ENCODE assay signal across 12 cellular contexts in the genomic region with DNA sequence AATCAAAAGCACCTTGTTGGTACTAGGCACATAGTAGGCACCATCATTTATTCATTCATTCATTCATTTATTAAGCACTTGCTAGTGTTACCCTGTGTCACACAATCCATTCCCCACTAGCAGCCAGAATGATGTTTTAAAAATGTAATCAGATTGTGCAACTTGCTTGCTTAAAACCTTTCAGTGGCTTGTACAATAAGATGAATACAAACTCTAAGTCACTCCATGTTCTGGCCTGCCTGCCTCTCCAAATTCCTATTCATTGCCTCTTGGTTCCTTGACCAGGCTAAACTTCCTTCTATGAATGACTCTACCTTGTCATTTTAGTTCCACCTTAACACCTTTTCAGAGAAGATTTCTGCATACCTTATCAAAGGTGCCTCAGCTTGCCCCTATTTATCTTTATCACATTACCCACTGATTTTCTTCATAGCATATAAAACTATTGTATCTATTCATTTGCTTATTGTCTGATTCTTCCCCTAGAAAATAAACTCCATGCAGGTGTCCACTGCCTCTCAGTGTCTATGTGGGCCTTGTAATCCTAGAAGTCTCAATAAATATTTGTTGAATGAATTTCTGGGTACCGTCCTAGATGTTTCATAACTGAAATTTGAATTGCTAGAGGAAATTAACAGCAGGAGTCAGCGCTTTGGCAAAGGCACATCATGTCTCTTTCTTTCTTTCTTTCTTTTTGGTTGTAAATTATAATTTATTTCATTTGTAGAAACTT.
A peak's percentile ranks its signal among the peaks of the same experiment; 100 is the strongest.
DNase-seq lines count a peak whose midpoint lies in the region; ATAC-seq, FAIRE-seq and TF ChIP-seq lines count a peak whose summit lies in the region.
"Had no signal": no experiment of that assay in that cellular context is flagged by ENCODE, and none has a peak within 500 bp of the region (broad histone marks: within the 10 kb centered on the region; RNA-seq: fewer than 3 reads in every experiment).

No MANE protein-coding gene starts in this region.

- no peak overlapping the region for H3K9ac ChIP-seq in HepG2 (ENCODE audit: insufficient read depth, low read depth, low read length)

- BruUV-seq in HepG2 (replicated peaks; lab: Mats Ljungman, UMichigan): no TSS peak

- H3K4me2 ChIP-seq in HepG2 (ENCODE audit: low read depth, low read length): peak overlapping the region; percentile 14; the same call in 1 of the 2 replicates

- intact Hi-C loops in HepG2 (cut with micrococcal nuclease; ENCODE audit: unreplicated experiment): loop anchor here (1.0 to 2.0 kb wide), 4 partner anchors 143 to 467 kb away; no protein-coding TSS in a partner anchor
- intact Hi-C loops in right lobe of liver (cut with DNase I): loop anchor here (10.0 kb wide), 1 partner anchor 469 kb away; no protein-coding TSS in a partner anchor
- intact Hi-C loops in body of pancreas (cut with DNase I): loop anchor here (5.0 to 10.0 kb wide), 2 partner anchors 129 to 466 kb away; no protein-coding TSS in a partner anchor
- intact Hi-C loops in lower lobe of right lung (cut with DNase I): loop anchor here (10.0 kb wide), 1 partner anchor 469 kb away; no protein-coding TSS in a partner anchor

- in situ Hi-C loops in HepG2 (cut with HindIII; ENCODE audit: extremely low pct_ligation_motif_present, low pct_unique_long_range_greater_than_20kb): no loop called here

- no peaks in the 10 kb centered on the region for H3K79me2 ChIP-seq in HepG2 (ENCODE audit: insufficient read depth, low read length)

- no peak overlapping the region for H2AFZ ChIP-seq in HepG2 (ENCODE audit: low read length)

- DNase-seq in HepG2 (ENCODE audit: low spot score) (no peak), right lobe of liver (no peak), body of pancreas (no peak), lower lobe of right lung (no peak), NCI-H82 (lab: John Stamatoyannopoulos, UW) (no peak), D721Med (ENCODE audit: insufficient read length, low spot score) (no peak), erythroblast (lab: John Stamatoyannopoulos, UW) (no peak)
- DNase-seq: BE2C; stimulated activated CD4-positive, alpha-beta T cell treated with anti-CD3 and anti-CD28 coated beads, Interleukin-4, amount 100 ng/mL, for 1 hour; stimulated activated naive B cell treated with anti-CD40 and anti-IgM and Interleukin-4, amounts not matched to agents 10 μg/mL and 1 μg/mL and 100 μg/mL, for 72 hours had no signal

- no peak for TF ChIP-seq EP300 in HepG2 (IDR thresholded peaks at IDR 0.05; ENCODE audit: low read depth in 2 of 2, low read length in 2 of 2)
- no peak for TF ChIP-seq EP300 in HepG2 (CRISPR knock-in tag; IDR thresholded peaks at IDR 0.05; ENCODE audit: borderline replicate concordance)

- no peak for TF ChIP-seq CTCF in HepG2 (CRISPR knock-in tag; IDR thresholded peaks at IDR 0.05)
- no peak for TF ChIP-seq CTCF in right lobe of liver (IDR thresholded peaks at IDR 0.05)
- no peak for TF ChIP-seq CTCF in body of pancreas (IDR thresholded peaks at IDR 0.05)
- TF ChIP-seq CTCF in lower lobe of right lung (IDR thresholded peaks at IDR 0.05): no peak
- TF ChIP-seq CTCF in D721Med (IDR thresholded peaks at IDR 0.05; ENCODE audit: insufficient read depth, missing control alignments): no peak

- no peaks in the 10 kb centered on the region for H3K4me1 ChIP-seq in HepG2 (ENCODE audit: insufficient read depth, low read length)
- H3K4me1 ChIP-seq in right lobe of liver: no peaks in the 10 kb centered on the region
- no peaks in the 10 kb centered on the region for H3K4me1 ChIP-seq in body of pancreas
- H3K4me1 ChIP-seq in lower lobe of right lung: peaks cover 15% of the 10 kb centered on the region
- H3K4me1 ChIP-seq: BE2C had no signal

- TF ChIP-seq RAD21 in HepG2 (CRISPR knock-in tag; IDR thresholded peaks at IDR 0.05): no peak

- CTCF ChIA-PET in HepG2 (lab: Yijun Ruan, JAX; ENCODE audit: low intra/inter-chr PET ratio, low total read pairs): interaction anchor here (1.0 to 4.4 kb wide), 3 partner anchors 12 to 470 kb away, joined by 3 to 26 read pairs (median 3); no protein-coding TSS in a partner anchor

- TF ChIP-seq POLR2A in HepG2 (IDR thresholded peaks at IDR 0.05; ENCODE audit: insufficient read depth in 1 of 2, low read depth in 2 of 2, low read length in 2 of 2): no peak
- TF ChIP-seq POLR2A in right lobe of liver (IDR thresholded peaks at IDR 0.05): no peak
- TF ChIP-seq POLR2A in body of pancreas (IDR thresholded peaks at IDR 0.05): no peak
- TF ChIP-seq POLR2A in erythroblast (IDR thresholded peaks at IDR 0.05; ENCODE audit: low read length): no peak

- WGBS in HepG2 (ENCODE audit: low lambda C conversion rate): 32% methylated on average over 2 of the region's 2 CpGs
- 19% methylated on average over 2 of the region's 2 CpGs for WGBS in right lobe of liver (ENCODE audit: insufficient coverage, low coverage, low lambda C conversion rate, missing lambda C conversion rate)
- WGBS in body of pancreas, 2 donors: 24 to 32% methylated on average over 2 of the region's 2 CpGs

- no peaks in the 10 kb centered on the region for H3K9me3 ChIP-seq in HepG2 (ENCODE audit: low read length)
- H3K9me3 ChIP-seq in right lobe of liver: no peaks in the 10 kb centered on the region
- H3K9me3 ChIP-seq in body of pancreas: no peaks in the 10 kb centered on the region
- no peaks in the 10 kb centered on the region for H3K9me3 ChIP-seq in lower lobe of right lung
- H3K9me3 ChIP-seq: BE2C had no signal

- H3K36me3 ChIP-seq in HepG2 (replicated peaks in 1 of 2; ENCODE audit: control insufficient read depth in 1 of 2, insufficient read depth in 2 of 2, low read length in 2 of 2) (no peaks in the 10 kb centered on the region), right lobe of liver (no peaks in the 10 kb centered on the region), body of pancreas (replicated peaks in 1 of 2; ENCODE audit: insufficient read depth in 1 of 2, low read depth in 2 of 2) (no peaks in the 10 kb centered on the region), lower lobe of right lung (no peaks in the 10 kb centered on the region)
- H3K36me3 ChIP-seq: BE2C had no signal

- H3K4me3 ChIP-seq in HepG2 (replicated peaks in 1 of 3; ENCODE audit: insufficient read depth in 1 of 3, low read depth in 2 of 3, low read length in 3 of 3) (no peak overlapping the region), right lobe of liver (no peak overlapping the region), body of pancreas (no peak overlapping the region), lower lobe of right lung (peak overlapping the region; percentile 15)

- H3K27me3 ChIP-seq in HepG2 (ENCODE audit: control insufficient read depth in 1 of 2, insufficient read depth in 2 of 2, low read length in 2 of 2) (0 out of 5 replicates have a peak, but pooled peaks cover 0 to 2% of the 10 kb centered on the region in 2 experiments), right lobe of liver (no peaks in the 10 kb centered on the region), body of pancreas (no peaks in the 10 kb centered on the region), lower lobe of right lung (ENCODE audit: low read depth) (no peaks in the 10 kb centered on the region)
- H3K27me3 ChIP-seq: BE2C had no signal

- ATAC-seq in HepG2: no peak
- no peak for ATAC-seq in right lobe of liver
- ATAC-seq in body of pancreas: peak; percentile 22
- peak; percentile 45 to 75 for ATAC-seq in lower lobe of right lung
- no peak for ATAC-seq in GM21360 (IDR thresholded peaks at IDR 0.05; ENCODE audit: unreplicated experiment)
- ATAC-seq: Right ventricle myocardium inferior; stimulated activated naive B cell treated with anti-CD40 and anti-IgM and Interleukin-4, amounts not matched to agents 10 μg/mL and 1 μg/mL and 100 μg/mL, for 72 hours had no signal

- POLR2A ChIA-PET in HepG2 (lab: Yijun Ruan, JAX): no interaction called here

- H3K27ac ChIP-seq in HepG2 (ENCODE audit: extremely low read length, insufficient read depth, low read length) (no peak overlapping the region), right lobe of liver (no peak overlapping the region), body of pancreas (no peak overlapping the region), lower lobe of right lung (peak overlapping the region; percentile 0)

- no peaks in the 10 kb centered on the region for H4K20me1 ChIP-seq in HepG2 (ENCODE audit: insufficient read depth, low read length)

- FAIRE-seq in HepG2 (lab: Jason Lieb, UNC) (no peak), D721Med (lab: Jason Lieb, UNC) (no peak)

TF ChIP-seq in HepG2, 621 proteins besides CTCF, POLR2A, EP300 and RAD21:
- TF ChIP-seq TCF7 (IDR thresholded peaks at IDR 0.05; ENCODE audit: low read depth) (no peak), GATAD2A (CRISPR knock-in tag; IDR thresholded peaks at IDR 0.05) (no peak), ZNF138 (CRISPR knock-in tag; IDR thresholded peaks at IDR 0.05; ENCODE audit: low read depth) (no peak), HNF4A (CRISPR knock-in tag; IDR thresholded peaks at IDR 0.05) (no peak), HMG20B (CRISPR knock-in tag; conservative IDR thresholded peaks at IDR 0.05) (no peak), CC2D1A (CRISPR knock-in tag; IDR thresholded peaks at IDR 0.05) (no peak), MYNN (CRISPR knock-in tag; IDR thresholded peaks at IDR 0.05; ENCODE audit: low read depth) (no peak), MBNL3 (CRISPR knock-in tag; conservative IDR thresholded peaks at IDR 0.05) (no peak), ZNF24 (IDR thresholded peaks at IDR 0.05) (no peak), ZNF430 (CRISPR knock-in tag; IDR thresholded peaks at IDR 0.05) (no peak)
- TF ChIP-seq, protein P1, sequence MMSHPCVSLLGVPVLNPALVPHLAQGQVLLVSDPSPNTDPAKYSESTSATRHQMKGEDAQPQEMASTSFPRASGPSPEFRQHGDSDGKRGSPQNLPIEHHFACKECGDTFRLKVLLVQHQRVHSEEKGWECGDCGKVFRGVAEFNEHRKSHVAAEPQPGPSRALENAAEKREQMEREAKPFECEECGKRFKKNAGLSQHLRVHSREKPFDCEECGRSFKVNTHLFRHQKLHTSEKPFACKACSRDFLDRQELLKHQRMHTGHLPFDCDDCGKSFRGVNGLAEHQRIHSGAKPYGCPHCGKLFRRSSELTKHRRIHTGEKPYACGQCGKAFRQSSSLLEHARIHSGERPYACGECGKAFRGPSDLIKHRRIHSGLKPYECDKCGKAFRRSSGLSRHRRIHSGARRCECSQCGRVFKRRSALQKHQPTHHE (CRISPR knock-in tag; IDR thresholded peaks at IDR 0.05; ENCODE audit: borderline replicate concordance): no peak
TF ChIP-seq in HepG2: peak in this region for 0.

Comparison
In these comparisons a context has a peak if more than half of its experiments do, and no peak if none do; other contexts are left out.
1. ATAC-seq: peak in body of pancreas (single experiment) and lower lobe of right lung (2 of 2); none in HepG2 (single experiment), right lobe of liver (0 of 4) and GM21360 (single experiment).